In the genomic region with DNA sequence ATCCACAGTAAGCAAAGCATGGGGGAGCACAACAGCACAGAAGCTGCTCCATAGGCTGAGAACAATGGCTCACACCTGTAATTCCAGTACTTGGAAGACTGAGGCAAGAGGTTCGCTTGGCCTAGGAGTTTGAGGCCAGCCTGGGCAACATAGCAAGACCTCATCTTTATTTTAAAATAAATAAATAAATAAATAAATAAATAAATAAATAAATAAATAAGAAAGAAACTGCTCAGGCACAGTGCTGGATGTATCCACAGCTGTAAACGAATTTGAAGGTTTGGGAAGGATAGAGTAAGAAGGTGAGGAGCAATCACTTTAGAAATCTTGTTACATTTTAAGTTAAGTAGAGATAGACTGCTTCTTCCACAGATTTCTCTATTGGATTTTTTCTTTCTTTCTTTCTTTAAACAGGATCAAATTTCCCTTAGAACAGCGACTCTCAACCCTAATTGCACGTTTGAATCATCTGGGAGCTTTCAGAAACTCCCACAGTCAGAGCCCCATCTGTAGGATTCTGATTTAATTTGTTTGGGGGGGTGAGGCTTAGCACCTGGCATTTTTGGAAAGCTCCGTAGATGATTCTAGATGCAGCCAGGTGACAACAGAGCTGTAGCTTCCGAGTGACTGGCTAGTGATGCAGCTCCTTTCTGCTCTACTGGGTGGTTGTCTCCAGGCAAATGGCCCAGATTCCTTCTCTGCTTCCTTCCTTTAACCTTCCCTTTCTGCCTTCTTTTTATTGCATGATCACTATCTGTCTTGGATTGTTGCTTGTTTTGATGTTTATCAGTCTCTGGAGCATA, we compare ENCODE assay signal across 12 cellular contexts. TPM values are rescaled to one million over a fixed set of nuclear protein-coding genes. Genes with fewer than 3 reads are reported as not detected.
DNase-seq lines count a peak whose midpoint lies in the region; ATAC-seq, FAIRE-seq and TF ChIP-seq lines count a peak whose summit lies in the region.
"Had no signal": no experiment of that assay in that cellular context is flagged by ENCODE, and none has a peak within 500 bp of the region (broad histone marks: within the 10 kb centered on the region; RNA-seq: fewer than 3 reads in every experiment).

No MANE protein-coding gene starts in this region.

- CTCF ChIA-PET in naive thymus-derived CD4-positive, alpha-beta T cell (lab: Charles Lee): interaction anchor here (0.7 to 7.1 kb wide), 23 partner anchors 9 to 376 kb away, joined by 3 to 88 read pairs (median 5); no protein-coding TSS in a partner anchor

- no peaks in the 10 kb centered on the region for H4K20me1 ChIP-seq in Loucy (ENCODE audit: insufficient read depth, low read length, poor library complexity, severe bottlenecking)

- no peak for DNase-seq in T-helper 2 cell treated with Interferon-gamma antibody and Interleukin-4, amounts not matched to agents 5 μg/mL and 100 μg/mL, for 36 hours (ENCODE audit: low spot score)
- DNase-seq in T-helper 2 cell (no peak), urothelium cell line (ENCODE audit: low spot score) (no peak), SJCRH30 (no peak), COLO829 (ENCODE audit: low spot score) (no peak)
- no peak for DNase-seq in naive thymus-derived CD4-positive, alpha-beta T cell
- DNase-seq: NCI-H345 had no signal

- ATAC-seq in activated T-helper 17 cell treated with anti-CD3 and anti-CD28 coated beads, Interleukin-2, amount 50 U/mL, for 72 hours (replicated peaks): peak; percentile 1
- no peak for ATAC-seq in naive thymus-derived CD4-positive, alpha-beta T cell
- ATAC-seq: esophagus mucosa had no signal

- H3K27ac Mint-ChIP-seq in T-helper 2 cell treated with Interferon-gamma antibody and Interleukin-4, amounts not matched to agents 5 μg/mL and 100 μg/mL, for 36 hours: peak overlapping the region; percentile 74
- H3K27ac Mint-ChIP-seq in activated T-helper 17 cell treated with anti-CD3 and anti-CD28 coated beads, Interleukin-2, amount 50 U/mL, for 72 hours: peak overlapping the region; percentile 91
- peak overlapping the region in 8 of 9 donors; percentile 61 to 92 (median 77) for H3K27ac Mint-ChIP-seq in naive thymus-derived CD4-positive, alpha-beta T cell

- H3K4me1 ChIP-seq in Loucy (ENCODE audit: insufficient read depth, low read length, poor library complexity, severe bottlenecking) (peaks cover 44% of the 10 kb centered on the region), SJCRH30 (peaks cover 18% of the 10 kb centered on the region)
- peaks cover 50% of the 10 kb centered on the region in 2 donors for H3K4me1 ChIP-seq in naive thymus-derived CD4-positive, alpha-beta T cell (ENCODE audit: control insufficient read depth in 2 of 2, insufficient read depth in 2 of 2, low read length in 2 of 2)
- H3K4me1 ChIP-seq: vagina had no signal

- H3K36me3 ChIP-seq in Loucy (ENCODE audit: insufficient read depth, low read length) (no peaks in the 10 kb centered on the region), SJCRH30 (no peaks in the 10 kb centered on the region)
- no peaks in the 10 kb centered on the region for H3K36me3 ChIP-seq in naive thymus-derived CD4-positive, alpha-beta T cell (ENCODE audit: control insufficient read depth in 2 of 3, insufficient read depth in 3 of 3, low read length in 3 of 3)
- H3K36me3 ChIP-seq: vagina had no signal

- peaks cover 3% of the 10 kb centered on the region for H3F3A ChIP-seq in Loucy (ENCODE audit: low read depth)

- H3K27ac ChIP-seq in naive thymus-derived CD4-positive, alpha-beta T cell (ENCODE audit: low read depth, low read length): no peak overlapping the region
- no peak overlapping the region for H3K27ac ChIP-seq in SJCRH30
- H3K27ac ChIP-seq: vagina had no signal

- no peaks in the 10 kb centered on the region for H3K79me2 ChIP-seq in Loucy (ENCODE audit: insufficient read depth, low read length)

- H3K9me3 ChIP-seq in Loucy (ENCODE audit: insufficient read depth, low read depth, low read length): no peaks in the 10 kb centered on the region
- no peaks in the 10 kb centered on the region for H3K9me3 ChIP-seq in naive thymus-derived CD4-positive, alpha-beta T cell (ENCODE audit: control insufficient read depth in 2 of 3, low read length in 3 of 3)
- H3K9me3 ChIP-seq in SJCRH30 (replicated peaks): no peaks in the 10 kb centered on the region
- H3K9me3 ChIP-seq: vagina had no signal

- intact Hi-C loops in naive thymus-derived CD4-positive, alpha-beta T cell (cut with micrococcal nuclease): loop anchor here in 1 of 2 donors (2.0 to 5.0 kb wide), 2 partner anchors 20 to 67 kb away; no protein-coding TSS in a partner anchor

- H3K9me3 Mint-ChIP-seq in T-helper 2 cell treated with Interferon-gamma antibody and Interleukin-4, amounts not matched to agents 5 μg/mL and 100 μg/mL, for 36 hours: no peaks in the 10 kb centered on the region
- H3K9me3 Mint-ChIP-seq in activated T-helper 17 cell treated with anti-CD3 and anti-CD28 coated beads, Interleukin-2, amount 50 U/mL, for 72 hours: no peaks in the 10 kb centered on the region
- peaks cover 0 to 1% (median 0%) of the 10 kb centered on the region in 11 donors for H3K9me3 Mint-ChIP-seq in naive thymus-derived CD4-positive, alpha-beta T cell

- peaks cover 63% of the 10 kb centered on the region for H3K4me1 Mint-ChIP-seq in T-helper 2 cell treated with Interferon-gamma antibody and Interleukin-4, amounts not matched to agents 5 μg/mL and 100 μg/mL, for 36 hours (ENCODE audit: low read depth)
- H3K4me1 Mint-ChIP-seq in activated T-helper 17 cell treated with anti-CD3 and anti-CD28 coated beads, Interleukin-2, amount 50 U/mL, for 72 hours: peaks cover 54% of the 10 kb centered on the region
- peaks cover 48 to 75% (median 60%) of the 10 kb centered on the region in 7 donors for H3K4me1 Mint-ChIP-seq in naive thymus-derived CD4-positive, alpha-beta T cell

- FAIRE-seq in urothelium cell line (lab: Jason Lieb, UNC): no peak

- H2AFZ ChIP-seq in Loucy (ENCODE audit: low read length): no peak overlapping the region

- POLR2A ChIA-PET in naive thymus-derived CD4-positive, alpha-beta T cell (lab: Charles Lee): interaction anchor here (0.6 to 16.7 kb wide), 12 partner anchors 10 to 411 kb away, joined by 3 to 633 read pairs (median 4); a partner anchor contains a TSS

- no peaks in the 10 kb centered on the region for H3K9me2 ChIP-seq in Loucy (replicated peaks; ENCODE audit: low read depth, low read length)

- no peak overlapping the region for H3K4me3 ChIP-seq in Loucy (ENCODE audit: low read length, poor library complexity, severe bottlenecking)
- no peak overlapping the region for H3K4me3 ChIP-seq in naive thymus-derived CD4-positive, alpha-beta T cell (ENCODE audit: low read length)
- no peak overlapping the region for H3K4me3 ChIP-seq in SJCRH30
- H3K4me3 ChIP-seq: lung, vagina had no signal

- peaks cover 3% of the 10 kb centered on the region for H3K27me3 Mint-ChIP-seq in T-helper 2 cell treated with Interferon-gamma antibody and Interleukin-4, amounts not matched to agents 5 μg/mL and 100 μg/mL, for 36 hours (ENCODE audit: low read depth)
- H3K27me3 Mint-ChIP-seq in activated T-helper 17 cell treated with anti-CD3 and anti-CD28 coated beads, Interleukin-2, amount 50 U/mL, for 72 hours: no peaks in the 10 kb centered on the region
- no peaks in the 10 kb centered on the region for H3K27me3 Mint-ChIP-seq in naive thymus-derived CD4-positive, alpha-beta T cell

- H3K4me2 ChIP-seq in Loucy (ENCODE audit: low read depth, low read length, poor library complexity, severe bottlenecking): peak overlapping the region; percentile 63

- H3K4me3 Mint-ChIP-seq in T-helper 2 cell treated with Interferon-gamma antibody and Interleukin-4, amounts not matched to agents 5 μg/mL and 100 μg/mL, for 36 hours: peak overlapping the region; percentile 62
- peak overlapping the region; percentile 71 for H3K4me3 Mint-ChIP-seq in activated T-helper 17 cell treated with anti-CD3 and anti-CD28 coated beads, Interleukin-2, amount 50 U/mL, for 72 hours
- peak overlapping the region in 5 of 10 donors; percentile 3 to 79 (median 54) for H3K4me3 Mint-ChIP-seq in naive thymus-derived CD4-positive, alpha-beta T cell

- peak overlapping the region; percentile 56 for H3K9ac ChIP-seq in Loucy (ENCODE audit: low read depth, low read length, poor library complexity, severe bottlenecking)

- no peaks in the 10 kb centered on the region for H3K36me3 Mint-ChIP-seq in T-helper 2 cell treated with Interferon-gamma antibody and Interleukin-4, amounts not matched to agents 5 μg/mL and 100 μg/mL, for 36 hours (ENCODE audit: low read depth)
- H3K36me3 Mint-ChIP-seq in activated T-helper 17 cell treated with anti-CD3 and anti-CD28 coated beads, Interleukin-2, amount 50 U/mL, for 72 hours (ENCODE audit: low read depth): peaks cover 16% of the 10 kb centered on the region
- H3K36me3 Mint-ChIP-seq in naive thymus-derived CD4-positive, alpha-beta T cell: peaks cover 0 to 2% (median 0%) of the 10 kb centered on the region in 5 donors

- TF ChIP-seq CTCF in Loucy (conservative IDR thresholded peaks at IDR 0.05; ENCODE audit: low read length): no peak

- H3K27me3 ChIP-seq in Loucy (ENCODE audit: insufficient read depth, low read length, poor library complexity, severe bottlenecking) (no peaks in the 10 kb centered on the region), SJCRH30 (no peaks in the 10 kb centered on the region)
- H3K27me3 ChIP-seq in naive thymus-derived CD4-positive, alpha-beta T cell (ENCODE audit: control insufficient read depth in 2 of 2, insufficient read depth in 2 of 2, low read length in 2 of 2): no peaks in the 10 kb centered on the region
- H3K27me3 ChIP-seq: vagina had no signal

RNA-seq across cellular contexts. Expression of a gene that starts 53.5 kb away (rescaled TPM):
- 100 to 1,000 TPM; 147 to 170 TPM for total RNA-seq in activated T-helper 17 cell treated with anti-CD3 and anti-CD28 coated beads, Interleukin-2, amount 50 U/mL, for 72 hours
- total RNA-seq in naive thymus-derived CD4-positive, alpha-beta T cell: 100 to 1,000 TPM; 116 to 305 (median 283) TPM
- polyA plus RNA-seq in naive thymus-derived CD4-positive, alpha-beta T cell: 100 to 1,000 TPM; 209 to 247 TPM
- total RNA-seq in SJCRH30 (2014; rRNA removed; shearing (Covaris generic)): 21.6 and 22.4 TPM in 2 replicates
